ENCODE assay signal across 21 cellular contexts in the genomic region with DNA sequence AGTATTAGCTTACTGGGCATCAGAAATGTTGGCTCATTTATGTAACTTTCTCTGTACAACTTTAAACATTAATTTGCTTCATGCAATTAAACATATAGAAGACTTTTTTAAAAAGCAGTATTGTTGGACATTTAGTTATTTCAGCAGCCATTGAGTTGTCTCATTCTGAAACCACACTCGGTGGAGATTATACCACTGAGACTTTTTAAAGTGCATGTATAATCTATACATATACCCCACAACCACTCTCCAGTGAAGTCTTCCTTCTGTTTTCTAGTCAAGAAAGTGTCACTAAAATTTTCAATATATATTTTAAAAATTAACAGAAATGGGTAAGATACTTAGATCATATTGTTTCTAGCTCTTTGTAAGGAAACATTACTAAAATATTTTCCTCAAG.
"Had no signal": no experiment of that assay in that cellular context is flagged by ENCODE, and none has a peak within 500 bp of the region (broad histone marks: within the 10 kb centered on the region; RNA-seq: fewer than 3 reads in every experiment).

No MANE protein-coding gene starts in this region.

- H3K27ac ChIP-seq: epithelial cell of prostate, gastroesophageal sphincter, left ventricle myocardium inferior, sigmoid colon, thoracic aorta, vagina had no signal

- ATAC-seq: activated T-cell treated with anti-CD3 and anti-CD28 coated beads, Interleukin-2, amount 50 U/mL, for 72 hours; gastroesophageal sphincter; naive thymus-derived CD8-positive, alpha-beta T cell had no signal

- H3K4me3 Mint-ChIP-seq: activated T-cell treated with anti-CD3 and anti-CD28 coated beads, Interleukin-2, amount 50 U/mL, for 72 hours; brain; mesothelial cell of epicardium; naive thymus-derived CD8-positive, alpha-beta T cell; type B pancreatic cell had no signal

- H3K27me3 ChIP-seq: gastroesophageal sphincter, sigmoid colon, vagina had no signal

- DNase-seq: activated CD4-positive, alpha-beta T cell treated with anti-CD3 and anti-CD28 coated beads for 1 hour; activated gamma-delta T cell; activated naive CD4-positive, alpha-beta T cell treated with anti-CD3 and anti-CD28 coated beads, Interleukin-2, amount 50 U/mL, for 16 hours; activated T-cell treated with anti-CD3 and anti-CD28 coated beads, Interleukin-2, amount 50 U/mL, for 72 hours; aorta; head of caudate nucleus; hypothalamus; left ventricle myocardium inferior; naive thymus-derived CD8-positive, alpha-beta T cell; sigmoid colon; stimulated activated CD4-positive, alpha-beta T cell treated with anti-CD3 and anti-CD28 coated beads, Interleukin-15, amount 100 ng/mL, for 24 hours; stimulated activated CD8-positive, alpha-beta memory T cell treated with anti-CD3 and anti-CD28 coated beads, Interleukin-4, amount 100 ng/mL, for 48 hours; stimulated activated naive CD4-positive, alpha-beta T cell treated with Interleukin-2 at 50 U/mL for 16 hours had no signal

- H3K9me3 Mint-ChIP-seq: type B pancreatic cell had no signal

- H3K4me3 ChIP-seq: gastroesophageal sphincter, left ventricle myocardium inferior, sigmoid colon, smooth muscle cell, thoracic aorta, vagina had no signal

- H3K4me2 ChIP-seq: smooth muscle cell had no signal

- H3K4me1 Mint-ChIP-seq: brain had no signal

- H3K27me3 Mint-ChIP-seq: brain; naive thymus-derived CD8-positive, alpha-beta T cell; type B pancreatic cell had no signal

- H3K4me1 ChIP-seq: vagina had no signal

- H3K27ac Mint-ChIP-seq: activated T-cell treated with anti-CD3 and anti-CD28 coated beads, Interleukin-2, amount 50 U/mL, for 72 hours; brain; mesothelial cell of epicardium; type B pancreatic cell had no signal

- H3K9me3 ChIP-seq: thoracic aorta, vagina had no signal
